14 cellular contexts compared by ENCODE assay signal in genomic region chr1:119947468-119947867, GRCh38.
A peak's percentile ranks its signal among the peaks of the same experiment; 100 is the strongest.
DNase-seq lines count a peak whose midpoint lies in the region; ATAC-seq and TF ChIP-seq lines count a peak whose summit lies in the region.
"Had no signal": no experiment of that assay in that cellular context is flagged by ENCODE, and none has a peak within 500 bp of the region (broad histone marks: within the 10 kb centered on the region; RNA-seq: fewer than 3 reads in every experiment).

No MANE protein-coding gene starts in this region.

- H3K4me3 ChIP-seq in cardiac fibroblast (replicated peaks in 1 of 2; ENCODE audit: low read depth in 2 of 2, low read length in 2 of 2): no peak overlapping the region
- H3K4me3 ChIP-seq: mucosa of descending colon, SJCRH30 had no signal

- TF ChIP-seq CTCF in cardiac fibroblast (IDR thresholded peaks at IDR 0.05; ENCODE audit: low read depth, low read length): no peak

- ATAC-seq in activated CD4-positive, CD25-positive, alpha-beta regulatory T cell treated with anti-CD3 and anti-CD28 coated beads, Interleukin-2, amount 50 U/mL, for 24 hours: no peak
- ATAC-seq: stimulated activated memory B cell treated with anti-CD40 and anti-IgM and Interleukin-4, amounts not matched to agents 10 μg/mL and 1 μg/mL and 100 μg/mL, for 72 hours had no signal

- DNase-seq in AG20443 (ENCODE audit: low spot score) (peak; percentile 30), OCI-M1 (lab: John Stamatoyannopoulos, UW) (peak; percentile 4), cardiac fibroblast (ENCODE audit: low read depth in 2 of 2) (peak; percentile 72 to 96), middle frontal gyrus (ENCODE audit: extremely low spot score, low spot score) (peak; percentile 19), NCI-H2029 treated with DMSO at 0.1 percent for 48 hours (lab: John Stamatoyannopoulos, UW) (no peak), cortex of kidney (lab: John Stamatoyannopoulos, UW) (no peak), ACHN (no peak)
- DNase-seq: activated gamma-delta T cell; mucosa of descending colon; NCI-H1930; SJCRH30; stimulated activated CD4-positive, alpha-beta T cell treated with anti-CD3 and anti-CD28 coated beads, Interleukin-4, amount 100 ng/mL, for 1 hour had no signal

- in situ Hi-C loops in ACHN (cut with HindIII; ENCODE audit: low pct_ligation_motif_present, low pct_unique_long_range_greater_than_20kb, low sequenced_read_pairs): no loop called here

Comparison
In these comparisons a context has a peak if more than half of its experiments do, and no peak if none do; other contexts are left out.
1. DNase-seq: peak in AG20443 (single experiment), OCI-M1 (single experiment), cardiac fibroblast (2 of 2) and middle frontal gyrus (single experiment); none in NCI-H2029 treated with DMSO at 0.1 percent for 48 hours (single experiment), cortex of kidney (single experiment) and ACHN (single experiment).